In the genomic region with DNA sequence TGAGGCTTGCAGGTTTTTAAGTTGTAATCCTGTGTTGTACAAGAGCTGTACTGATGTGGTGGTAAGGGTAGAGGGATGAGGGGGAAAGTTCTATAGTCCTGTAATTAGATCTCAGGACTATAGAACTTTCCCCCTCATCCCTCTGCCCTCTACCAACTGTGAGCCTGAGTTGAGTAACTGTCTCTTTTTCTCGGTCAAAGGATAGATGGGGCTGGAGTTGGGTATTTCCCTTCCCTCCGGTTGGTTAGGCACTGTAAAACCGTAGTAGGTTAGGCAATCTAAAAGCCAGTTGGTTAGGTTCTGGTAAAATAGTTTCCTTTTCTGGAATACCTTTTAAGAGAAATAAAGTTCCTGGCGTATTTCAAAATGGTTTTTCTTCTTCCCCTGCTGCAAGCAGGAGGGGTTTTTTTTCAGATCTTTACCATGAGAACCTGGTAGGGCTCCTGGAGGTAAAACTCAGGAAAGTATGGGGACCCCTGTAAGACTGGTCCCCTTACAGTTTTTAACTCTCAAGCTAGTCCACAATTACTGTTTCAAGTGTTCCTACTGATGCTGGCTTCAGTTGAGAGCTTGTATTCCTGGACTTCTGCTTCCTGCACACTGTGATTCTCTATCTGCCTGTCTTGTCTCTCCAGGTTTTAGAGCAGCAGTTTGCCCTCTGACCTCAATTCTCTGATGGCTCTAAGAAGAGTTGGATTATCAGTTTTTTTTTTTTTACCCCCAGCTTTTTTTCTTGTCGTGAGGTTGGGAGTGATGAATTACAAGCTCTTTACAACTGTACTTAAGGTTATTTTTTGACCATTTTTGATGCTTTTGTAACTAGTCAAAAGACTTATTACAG, we compare ENCODE assay signal across 8 cellular contexts. TPM values are rescaled to one million over a fixed set of nuclear protein-coding genes. Genes with fewer than 3 reads are reported as not detected.
A peak's percentile ranks its signal among the peaks of the same experiment; 100 is the strongest.
DNase-seq lines count a peak whose midpoint lies in the region; ATAC-seq and TF ChIP-seq lines count a peak whose summit lies in the region.

No MANE protein-coding gene starts in this region.

- CTCF ChIA-PET in GM10248 (lab: Yijun Ruan, JAX) = interaction anchor here (0.8 to 1.5 kb wide), 4 partner anchors 12 to 488 kb away, joined by 3 to 4 read pairs (median 3); no protein-coding TSS in a partner anchor

- H4K20me1 ChIP-seq in osteoblast (ENCODE audit: insufficient read depth, low read length) = peaks cover 6% of the 10 kb centered on the region

- no peaks in the 10 kb centered on the region for H3K27me3 ChIP-seq in osteoblast (ENCODE audit: insufficient read depth, low read length)

- H3K36me3 Mint-ChIP-seq in activated T-helper 17 cell treated with anti-CD3 and anti-CD28 coated beads, Interleukin-2, amount 50 U/mL, for 72 hours (ENCODE audit: low read depth) = peaks cover 39% of the 10 kb centered on the region
- peaks cover 3 to 8% (median 7%) of the 10 kb centered on the region in 3 donors for H3K36me3 Mint-ChIP-seq in immature natural killer cell

- peak; percentile 81 for ATAC-seq in GM19397 (IDR thresholded peaks at IDR 0.05; ENCODE audit: unreplicated experiment)
- peak; percentile 66 for ATAC-seq in HG03135 (IDR thresholded peaks at IDR 0.05; ENCODE audit: unreplicated experiment)
- ATAC-seq in activated T-helper 17 cell treated with anti-CD3 and anti-CD28 coated beads, Interleukin-2, amount 50 U/mL, for 72 hours (replicated peaks) = peak; percentile 99
- no peak for ATAC-seq in HG02840 (IDR thresholded peaks at IDR 0.05; ENCODE audit: low FRiP score, unreplicated experiment)

- no peak overlapping the region for H3K4me3 ChIP-seq in osteoblast (ENCODE audit: insufficient read depth, low read length)

- H3K27ac ChIP-seq in osteoblast (ENCODE audit: low read depth, low read length) = no peak overlapping the region

- peaks cover 36% of the 10 kb centered on the region for H3K79me2 ChIP-seq in osteoblast (ENCODE audit: insufficient read depth, low read length)

- no peaks in the 10 kb centered on the region for H3K9me3 ChIP-seq in osteoblast (ENCODE audit: low read depth, low read length)

- no peaks in the 10 kb centered on the region for H3K4me1 ChIP-seq in osteoblast (ENCODE audit: insufficient read depth, low read length)

- H3K27me3 Mint-ChIP-seq in activated T-helper 17 cell treated with anti-CD3 and anti-CD28 coated beads, Interleukin-2, amount 50 U/mL, for 72 hours = no peaks in the 10 kb centered on the region
- H3K27me3 Mint-ChIP-seq in immature natural killer cell (ENCODE audit: low read depth in 3 of 3) = peaks cover 0 to 2% (median 0%) of the 10 kb centered on the region in 3 donors

- no peak for TF ChIP-seq CTCF in GM10248 (IDR thresholded peaks at IDR 0.05; ENCODE audit: control extremely low read depth, extremely low read depth, low read depth, missing control alignments)
- no peak for TF ChIP-seq CTCF in osteoblast (IDR thresholded peaks at IDR 0.05; ENCODE audit: extremely low read depth, low read depth, low read length)

- H3K9me3 Mint-ChIP-seq in activated T-helper 17 cell treated with anti-CD3 and anti-CD28 coated beads, Interleukin-2, amount 50 U/mL, for 72 hours = no peaks in the 10 kb centered on the region
- H3K9me3 Mint-ChIP-seq in immature natural killer cell = no peaks in the 10 kb centered on the region

- H3K4me3 Mint-ChIP-seq in activated T-helper 17 cell treated with anti-CD3 and anti-CD28 coated beads, Interleukin-2, amount 50 U/mL, for 72 hours = peak overlapping the region; percentile 32
- H3K4me3 Mint-ChIP-seq in immature natural killer cell = no peak overlapping the region

- H3K4me1 Mint-ChIP-seq in activated T-helper 17 cell treated with anti-CD3 and anti-CD28 coated beads, Interleukin-2, amount 50 U/mL, for 72 hours = peaks cover 33% of the 10 kb centered on the region
- peaks cover under 1 to 37% of the 10 kb centered on the region in 2 donors for H3K4me1 Mint-ChIP-seq in immature natural killer cell

- POLR2A ChIA-PET in GM10248 (lab: Yijun Ruan, JAX) = no interaction called here

- DNase-seq in GM10248 (ENCODE audit: extremely low spot score) = peak; percentile 36
- no peak for DNase-seq in osteoblast (ENCODE audit: insufficient read length, low spot score, missing footprints)
- no peak for DNase-seq in immature natural killer cell
- no peak for DNase-seq in effector CD8-positive, alpha-beta T cell (lab: John Stamatoyannopoulos, UW)

- H3K36me3 ChIP-seq in osteoblast (ENCODE audit: insufficient read depth, low read length) = no peaks in the 10 kb centered on the region

- no peak overlapping the region for H3K4me2 ChIP-seq in osteoblast (ENCODE audit: insufficient read depth, low read length)

- no peak overlapping the region for H2AFZ ChIP-seq in osteoblast (ENCODE audit: low read length)

- no peak overlapping the region for H3K27ac Mint-ChIP-seq in activated T-helper 17 cell treated with anti-CD3 and anti-CD28 coated beads, Interleukin-2, amount 50 U/mL, for 72 hours
- peak overlapping the region in 1 of 6 donors; percentile 34 for H3K27ac Mint-ChIP-seq in immature natural killer cell

RNA-seq across cellular contexts. Expression of gene FUT8, which starts 58.7 kb away (rescaled TPM):
- total RNA-seq in activated T-helper 17 cell treated with anti-CD3 and anti-CD28 coated beads, Interleukin-2, amount 50 U/mL, for 72 hours = 10 to 100 TPM; 50.3 to 89.9 TPM
- total RNA-seq in osteoblast = 124 and 133 TPM in 2 replicates
- polyA plus RNA-seq in immature natural killer cell = 10 to 100 TPM in 2 of 3 donors, 1 to 10 TPM in 1; 6.5 to 11.1 (median 11.0) TPM
